22 cellular contexts compared by ENCODE assay signal in genomic region chr10:131748191-131748590, GRCh38.
DNase-seq lines count a peak whose midpoint lies in the region; ATAC-seq and TF ChIP-seq lines count a peak whose summit lies in the region.
"Had no signal": no experiment of that assay in that cellular context is flagged by ENCODE, and none has a peak within 500 bp of the region (broad histone marks: within the 10 kb centered on the region; RNA-seq: fewer than 3 reads in every experiment).

No MANE protein-coding gene starts in this region.

- H4K5ac ChIP-seq in IMR-90 (ENCODE audit: low read depth, low read length), result no peak overlapping the region

- 51% methylated on average over 4 of the region's 9 CpGs; no CpG with 5 or more reads in 1 of the 2 experiments for WGBS in IMR-90 (ENCODE audit: extremely low coverage in 2 of 2, insufficient read length in 1 of 2), 2 experiments
- WGBS in neuronal stem cell (ENCODE audit: extremely low coverage in 2 of 2, insufficient read length in 2 of 2, insufficient replicate concordance in 1 of 2), 2 donors, result no CpG with 5 or more reads among the region's 9 CpGs

- no peak overlapping the region for H2BK12ac ChIP-seq in neuronal stem cell (ENCODE audit: low read length)

- H3K9me3 Mint-ChIP-seq in glutamatergic neuron (ENCODE audit: unreplicated experiment) (peaks cover 18% of the 10 kb centered on the region), type B pancreatic cell (no peaks in the 10 kb centered on the region)
- H3K9me3 Mint-ChIP-seq: CD14-positive monocyte had no signal

- H3K14ac ChIP-seq in IMR-90 (replicated peaks; ENCODE audit: low read depth, low read length) (no peak overlapping the region), neuronal stem cell (ENCODE audit: low read length) (no peak overlapping the region)

- no peak for TF ChIP-seq CTCF in IMR-90 (conservative IDR thresholded peaks at IDR 0.05; ENCODE audit: low read depth, low read length)
- TF ChIP-seq CTCF in glutamatergic neuron (IDR thresholded peaks at IDR 0.05; ENCODE audit: partially characterized antibody, unreplicated experiment), result no peak
- no peak for TF ChIP-seq CTCF in type B pancreatic cell (conservative IDR thresholded peaks at IDR 0.05)

- no peak for TF ChIP-seq RAD21 in IMR-90 (IDR thresholded peaks at IDR 0.05; ENCODE audit: low read length)

- no peak overlapping the region for H3K9ac ChIP-seq in IMR-90 (ENCODE audit: low read depth, low read length)
- H3K9ac ChIP-seq in neuronal stem cell (ENCODE audit: low read depth, low read length, poor library complexity), result peak overlapping the region; percentile 55
- H3K9ac ChIP-seq: SK-N-SH had no signal

- H3K9me1 ChIP-seq in IMR-90 (ENCODE audit: insufficient read depth, low read length), result no peaks in the 10 kb centered on the region

- TF ChIP-seq POLR2A in IMR-90 (IDR thresholded peaks at IDR 0.05; ENCODE audit: low read depth, low read length), result no peak

- no peaks in the 10 kb centered on the region for H3K36me3 ChIP-seq in IMR-90 (ENCODE audit: control insufficient read depth, insufficient read depth, low read length)
- no peaks in the 10 kb centered on the region for H3K36me3 ChIP-seq in neuronal stem cell (replicated peaks in 1 of 2; ENCODE audit: control insufficient read depth in 2 of 2, insufficient read depth in 2 of 2, low read length in 2 of 2)
- H3K36me3 ChIP-seq: MG63 had no signal

- no peak overlapping the region for H3K4me2 ChIP-seq in IMR-90 (ENCODE audit: low read depth, low read length)
- H3K4me2 ChIP-seq in neuronal stem cell (ENCODE audit: insufficient read depth, low read length, poor library complexity, severe bottlenecking), result no peak overlapping the region
- H3K4me2 ChIP-seq: SK-N-SH had no signal

- H3K27me3 Mint-ChIP-seq in glutamatergic neuron (ENCODE audit: unreplicated experiment), result peaks cover 10% of the 10 kb centered on the region
- H3K27me3 Mint-ChIP-seq in type B pancreatic cell, result peaks cover 4% of the 10 kb centered on the region

- POLR2A ChIA-PET in IMR-90 (lab: Charles Lee; ENCODE audit: unreplicated experiment), result no interaction called here

- H3K36me3 Mint-ChIP-seq in glutamatergic neuron (ENCODE audit: unreplicated experiment) (peaks cover 5% of the 10 kb centered on the region), type B pancreatic cell (no peaks in the 10 kb centered on the region)
- H3K36me3 Mint-ChIP-seq: CD14-positive monocyte; CD8-positive, alpha-beta memory T cell had no signal

- H3K4me3 Mint-ChIP-seq in glutamatergic neuron (ENCODE audit: unreplicated experiment) (peak overlapping the region; percentile 2), type B pancreatic cell (peak overlapping the region; percentile 13)
- H3K4me3 Mint-ChIP-seq: CD14-positive monocyte; CD8-positive, alpha-beta memory T cell had no signal

- DNase-seq in IMR-90, result no peak
- no peak for DNase-seq in glutamatergic neuron
- DNase-seq in neuronal stem cell (ENCODE audit: low spot score), result no peak
- DNase-seq in type B pancreatic cell (ENCODE audit: extremely low spot score, unreplicated experiment), result no peak
- no peak for DNase-seq in HPDE6-E6E7 (ENCODE audit: extremely low spot score)
- no peak for DNase-seq in cerebellum (ENCODE audit: low spot score)
- DNase-seq: CD8-positive, alpha-beta memory T cell; DMS79 treated with DMSO at 0.1 percent for 48 hours; GF-D8; KBM-7; MG63; NCI-H1417; NCI-H1694; NCI-H2029 treated with DMSO at 0.1 percent for 48 hours; NCI-H446 treated with DMSO at 0.1 percent for 48 hours; NCI-H526; NCI-H82; NK-92 treated with Interleukin-12 subunit alpha and Interleukin-12 subunit beta, amount 100 ng/mL, for 24 hours; PC-3; SK-N-SH had no signal

- no peaks in the 10 kb centered on the region for H3K4me1 ChIP-seq in IMR-90 (ENCODE audit: control insufficient read depth, insufficient read depth, low read length)
- H3K4me1 ChIP-seq in neuronal stem cell (ENCODE audit: control insufficient read depth in 2 of 2, insufficient read depth in 1 of 2, low read depth in 1 of 2, low read length in 2 of 2), result peaks cover 40 to 41% of the 10 kb centered on the region in 2 donors

- no peaks in the 10 kb centered on the region for H3K79me1 ChIP-seq in IMR-90 (ENCODE audit: low read depth in 1 of 2, low read length in 2 of 2)
- no peaks in the 10 kb centered on the region for H3K79me1 ChIP-seq in neuronal stem cell (ENCODE audit: low read depth, low read length)

- H2AFZ ChIP-seq in IMR-90 (replicated peaks; ENCODE audit: low read length, poor library complexity), result no peak overlapping the region
- no peak overlapping the region for H2AFZ ChIP-seq in neuronal stem cell (ENCODE audit: low read length)

- H2BK15ac ChIP-seq in IMR-90 (ENCODE audit: low read depth, low read length) (no peak overlapping the region), neuronal stem cell (ENCODE audit: low read length) (peak overlapping the region; percentile 44)

- H3K9me3 ChIP-seq in IMR-90 (ENCODE audit: control insufficient read depth, insufficient read depth, low read length), result peaks cover 58% of the 10 kb centered on the region
- H3K9me3 ChIP-seq in neuronal stem cell (replicated peaks in 1 of 2; ENCODE audit: control insufficient read depth in 2 of 2, insufficient read depth in 1 of 2, low read depth in 1 of 2, low read length in 2 of 2), result peaks cover 0 to 2% of the 10 kb centered on the region in 2 donors
- H3K9me3 ChIP-seq: MG63, SK-N-SH had no signal

- in situ Hi-C loops in IMR-90 (cut with MboI; ENCODE audit: low sequenced_read_pairs), result no loop called here

- no peak overlapping the region for H4K8ac ChIP-seq in IMR-90 (ENCODE audit: low read depth in 2 of 2, low read length in 2 of 2)
- no peak overlapping the region for H4K8ac ChIP-seq in neuronal stem cell (ENCODE audit: low read depth, low read length)

- H3K4me3 ChIP-seq in IMR-90 (ENCODE audit: insufficient read depth, low read depth, low read length) (no peak overlapping the region), neuronal stem cell (ENCODE audit: low read length in 2 of 2) (peak overlapping the region in 1 of 2 donors; percentile 37)
- H3K4me3 ChIP-seq: MG63 had no signal

- H3K4ac ChIP-seq in IMR-90 (ENCODE audit: low read depth, low read length), result no peak overlapping the region
- H3K4ac ChIP-seq in neuronal stem cell (ENCODE audit: low read length), result no peak overlapping the region

- CTCF ChIA-PET in IMR-90 (lab: Yijun Ruan, JAX), result no interaction called here

- H2AK5ac ChIP-seq in IMR-90 (ENCODE audit: low read depth, low read length), result no peak overlapping the region
- peak overlapping the region; percentile 91 for H2AK5ac ChIP-seq in neuronal stem cell (ENCODE audit: low read depth, low read length)

- BruUV-seq in IMR-90 (replicated peaks; lab: Mats Ljungman, UMichigan), result no TSS peak

- no peak overlapping the region for H2BK5ac ChIP-seq in IMR-90 (ENCODE audit: low read depth, low read length, poor library complexity, severe bottlenecking)
- no peak overlapping the region for H2BK5ac ChIP-seq in neuronal stem cell (ENCODE audit: low read length)

- H3K23ac ChIP-seq in IMR-90 (ENCODE audit: low read depth, low read length) (no peak overlapping the region), neuronal stem cell (ENCODE audit: low read depth, low read length, poor library complexity) (no peak overlapping the region)

- intact Hi-C loops in IMR-90 (cut with micrococcal nuclease), result no loop called here

- peak overlapping the region; percentile 23 for H3K27ac Mint-ChIP-seq in glutamatergic neuron (ENCODE audit: unreplicated experiment)
- no peak overlapping the region for H3K27ac Mint-ChIP-seq in type B pancreatic cell
- H3K27ac Mint-ChIP-seq: CD8-positive, alpha-beta memory T cell had no signal

- ATAC-seq in IMR-90 (ENCODE audit: low read depth) (no peak), GM18858 (IDR thresholded peaks at IDR 0.05; ENCODE audit: unreplicated experiment) (no peak)
- ATAC-seq: PC-3 had no signal

- H2BK120ac ChIP-seq in IMR-90 (ENCODE audit: low read depth, low read length), result no peak overlapping the region
- H2BK120ac ChIP-seq in neuronal stem cell (ENCODE audit: low read depth, low read length), result no peak overlapping the region

- no peaks in the 10 kb centered on the region for H4K20me1 ChIP-seq in IMR-90 (ENCODE audit: insufficient read depth, low read length)

- H3K4me1 Mint-ChIP-seq in glutamatergic neuron (ENCODE audit: low read depth, unreplicated experiment) (peaks cover 17% of the 10 kb centered on the region), type B pancreatic cell (ENCODE audit: unreplicated experiment) (peaks cover 39% of the 10 kb centered on the region)

- dilution Hi-C loops in IMR-90 (cut with HindIII; ENCODE audit: low sequenced_read_pairs, unreplicated experiment), result no loop called here

- no peak overlapping the region for H4K91ac ChIP-seq in IMR-90 (ENCODE audit: insufficient read depth, low read depth, low read length)
- H4K91ac ChIP-seq in neuronal stem cell (ENCODE audit: low read depth, low read length, poor library complexity), result no peak overlapping the region

- H3K56ac ChIP-seq in IMR-90 (ENCODE audit: extremely low read depth, insufficient read depth, low read length), result no peak overlapping the region

- H2BK20ac ChIP-seq in IMR-90 (ENCODE audit: low read depth, low read length), result no peak overlapping the region

- H3K27ac ChIP-seq in IMR-90 (ENCODE audit: insufficient read depth, low read length) (no peak overlapping the region), neuronal stem cell (replicated peaks; ENCODE audit: low read length) (no peak overlapping the region)

- H3K18ac ChIP-seq in IMR-90 (ENCODE audit: low read depth, low read length), result no peak overlapping the region
- peak overlapping the region; percentile 12 for H3K18ac ChIP-seq in neuronal stem cell (ENCODE audit: low read length)

- no peaks in the 10 kb centered on the region for H3K27me3 ChIP-seq in IMR-90 (ENCODE audit: control insufficient read depth, insufficient read depth, low read length)
- H3K27me3 ChIP-seq in neuronal stem cell (ENCODE audit: control insufficient read depth in 3 of 3, insufficient read depth in 3 of 3, low read depth in 1 of 3, low read length in 3 of 3), result peaks cover 0 to 9% (median 3%) of the 10 kb centered on the region in 3 experiments
- H3K27me3 ChIP-seq: MG63 had no signal

- peak overlapping the region; percentile 42 for H2AK9ac ChIP-seq in IMR-90 (replicated peaks; ENCODE audit: low read depth, low read length, poor library complexity)

TF ChIP-seq in IMR-90, 13 proteins besides CTCF, POLR2A, EP300 and RAD21 (continues in another document):
- TF ChIP-seq RCOR1 (IDR thresholded peaks at IDR 0.05; ENCODE audit: insufficient replicate concordance, low read length) (no peak), SMC3 (IDR thresholded peaks at IDR 0.05; ENCODE audit: low read depth, low read length) (no peak), MXI1 (IDR thresholded peaks at IDR 0.05; ENCODE audit: borderline replicate concordance, low read depth, low read length) (no peak)
